ENCODE assay signal across 11 cellular contexts in the genomic region with DNA sequence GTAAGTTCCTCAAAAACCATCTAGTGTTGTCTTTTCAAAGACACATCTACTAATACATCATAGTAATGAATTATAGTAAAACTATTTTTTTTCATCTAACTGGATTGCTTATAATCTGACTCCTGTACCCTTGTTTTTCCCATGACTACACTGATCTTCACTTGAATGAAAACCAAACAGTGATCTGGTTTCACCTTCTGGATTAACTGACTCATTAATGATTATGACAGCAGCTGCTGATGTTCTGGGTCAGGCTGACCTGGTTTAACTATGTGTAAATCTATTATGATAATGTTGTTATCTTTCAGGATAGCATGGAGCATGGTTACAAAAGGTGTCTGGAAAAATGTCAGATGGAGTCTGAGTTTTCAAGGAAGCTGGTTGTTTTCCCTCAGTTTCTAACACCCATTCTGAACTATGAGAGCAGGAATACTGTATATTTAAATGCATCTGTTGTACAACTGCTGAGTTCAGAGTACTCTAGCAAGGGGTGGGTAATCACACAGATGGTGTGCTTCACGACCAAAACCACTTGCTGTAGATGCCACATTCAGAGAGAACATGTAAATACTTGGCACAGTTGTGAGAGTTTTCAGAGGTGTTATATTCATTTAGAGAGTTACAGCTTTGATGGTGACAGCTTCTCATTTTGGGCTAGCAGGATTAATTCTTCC.
DNase-seq lines count a peak whose midpoint lies in the region; ATAC-seq, FAIRE-seq and TF ChIP-seq lines count a peak whose summit lies in the region.
"Had no signal": no experiment of that assay in that cellular context is flagged by ENCODE, and none has a peak within 500 bp of the region (broad histone marks: within the 10 kb centered on the region; RNA-seq: fewer than 3 reads in every experiment).

No MANE protein-coding gene starts in this region.

- POLR2A ChIA-PET in HepG2 (lab: Yijun Ruan, JAX), result no interaction called here

- H3K4me1 ChIP-seq in liver (ENCODE audit: control insufficient read depth in 4 of 4, insufficient read depth in 4 of 4, low read length in 3 of 4), result peaks cover 2 to 10% (median 6%) of the 10 kb centered on the region in 4 donors
- no peaks in the 10 kb centered on the region for H3K4me1 ChIP-seq in HepG2 (ENCODE audit: insufficient read depth, low read length)
- no peaks in the 10 kb centered on the region for H3K4me1 ChIP-seq in spleen
- H3K4me1 ChIP-seq: BLaER1, pancreas had no signal

- H3K27me3 ChIP-seq in liver (ENCODE audit: control insufficient read depth in 4 of 4, insufficient read depth in 4 of 4, low read length in 3 of 4) (no peaks in the 10 kb centered on the region), HepG2 (ENCODE audit: control insufficient read depth in 1 of 2, insufficient read depth in 2 of 2, low read length in 2 of 2) (no peaks in the 10 kb centered on the region), spleen (replicated peaks in 1 of 7) (no peaks in the 10 kb centered on the region)
- H3K27me3 ChIP-seq: BLaER1, pancreas had no signal

- TF ChIP-seq CTCF in liver (IDR thresholded peaks at IDR 0.05; ENCODE audit: low read depth, low read length, missing input control), result no peak
- TF ChIP-seq CTCF in HepG2 (CRISPR knock-in tag; IDR thresholded peaks at IDR 0.05), result no peak
- no peak for TF ChIP-seq CTCF in GM10266 (IDR thresholded peaks at IDR 0.05; ENCODE audit: control insufficient read depth, insufficient read depth, low read depth, missing control alignments)
- TF ChIP-seq CTCF in spleen (IDR thresholded peaks at IDR 0.05 in 8 of 11, conservative IDR thresholded peaks at IDR 0.05 in 3 of 11), result no peak

- no peak overlapping the region for H2AFZ ChIP-seq in HepG2 (ENCODE audit: low read length)

- H3K36me3 ChIP-seq in liver (ENCODE audit: control insufficient read depth in 4 of 4, insufficient read depth in 3 of 4, low read depth in 1 of 4, low read length in 3 of 4), result no peaks in the 10 kb centered on the region
- H3K36me3 ChIP-seq in HepG2 (replicated peaks in 1 of 2; ENCODE audit: control insufficient read depth in 1 of 2, insufficient read depth in 2 of 2, low read length in 2 of 2), result no peaks in the 10 kb centered on the region
- no peaks in the 10 kb centered on the region for H3K36me3 ChIP-seq in spleen
- H3K36me3 ChIP-seq: BLaER1, pancreas had no signal

- no peak for TF ChIP-seq RAD21 in liver (IDR thresholded peaks at IDR 0.05)
- no peak for TF ChIP-seq RAD21 in HepG2 (CRISPR knock-in tag; IDR thresholded peaks at IDR 0.05)

- H3K9me3 ChIP-seq in liver (ENCODE audit: control insufficient read depth in 4 of 4, low read length in 3 of 4), result no peaks in the 10 kb centered on the region
- no peaks in the 10 kb centered on the region for H3K9me3 ChIP-seq in HepG2 (ENCODE audit: low read length)
- H3K9me3 ChIP-seq in spleen, result peaks cover 0 to 9% (median 0%) of the 10 kb centered on the region in 8 donors
- H3K9me3 ChIP-seq: pancreas had no signal

- TF ChIP-seq EP300 in HepG2 (IDR thresholded peaks at IDR 0.05; ENCODE audit: low read depth in 2 of 2, low read length in 2 of 2) (no peak), HepG2 (CRISPR knock-in tag; IDR thresholded peaks at IDR 0.05; ENCODE audit: borderline replicate concordance) (no peak)

- no peak for TF ChIP-seq POLR2A in HepG2 (IDR thresholded peaks at IDR 0.05; ENCODE audit: insufficient read depth in 1 of 2, low read depth in 2 of 2, low read length in 2 of 2)
- TF ChIP-seq POLR2A in H54 (IDR thresholded peaks at IDR 0.05; ENCODE audit: low read depth, low read length), result no peak
- no peak for TF ChIP-seq POLR2A in spleen (IDR thresholded peaks at IDR 0.05)

- H3K4me2 ChIP-seq in HepG2 (ENCODE audit: low read depth, low read length), result no peak overlapping the region
- H3K4me2 ChIP-seq: BLaER1 had no signal

- in situ Hi-C loops in HepG2 (cut with HindIII; ENCODE audit: extremely low pct_ligation_motif_present, low pct_unique_long_range_greater_than_20kb), result no loop called here

- H3K79me2 ChIP-seq in HepG2 (ENCODE audit: insufficient read depth, low read length), result no peaks in the 10 kb centered on the region

- no TSS peak for BruUV-seq in HepG2 (replicated peaks; lab: Mats Ljungman, UMichigan)

- WGBS in liver, result 30% methylated on average over 1 of the region's 1 CpG
- no CpG with 5 or more reads among the region's 1 CpG for WGBS in HepG2 (ENCODE audit: low lambda C conversion rate)
- 21 to 45% (median 28%) methylated on average over 1 of the region's 1 CpG for WGBS in spleen, 5 donors

- FAIRE-seq in HepG2 (lab: Jason Lieb, UNC) (no peak), H54 (lab: Jason Lieb, UNC) (no peak)
- FAIRE-seq: pancreas had no signal

- CTCF ChIA-PET in HepG2 (lab: Yijun Ruan, JAX; ENCODE audit: low intra/inter-chr PET ratio, low total read pairs), result no interaction called here

- H3K4me3 ChIP-seq in liver (ENCODE audit: low read depth in 1 of 3, low read length in 3 of 3) (no peak overlapping the region), HepG2 (replicated peaks in 1 of 3; ENCODE audit: insufficient read depth in 1 of 3, low read depth in 2 of 3, low read length in 3 of 3) (no peak overlapping the region), spleen (no peak overlapping the region)
- H3K4me3 ChIP-seq: BLaER1, pancreas had no signal

- no peak for DNase-seq in HepG2 (ENCODE audit: low spot score)
- DNase-seq in astrocyte of the hippocampus (ENCODE audit: low read depth, low spot score), result peak; percentile 37
- DNase-seq in H54 (ENCODE audit: insufficient read length, low spot score), result no peak
- no peak for DNase-seq in GM10266 (ENCODE audit: extremely low spot score)
- no peak for DNase-seq in spleen
- DNase-seq in D341Med (ENCODE audit: low spot score), result no peak
- DNase-seq: pancreas, RPMI8226 had no signal

- H4K20me1 ChIP-seq in HepG2 (ENCODE audit: insufficient read depth, low read length), result no peaks in the 10 kb centered on the region
- H4K20me1 ChIP-seq: BLaER1 had no signal

- no peak overlapping the region for H3K9ac ChIP-seq in liver (ENCODE audit: low read depth in 1 of 2, low read length in 2 of 2)
- no peak overlapping the region for H3K9ac ChIP-seq in HepG2 (ENCODE audit: insufficient read depth, low read depth, low read length)
- H3K9ac ChIP-seq: BLaER1 had no signal

- H3K27ac ChIP-seq in liver (ENCODE audit: low read depth in 1 of 2, low read length in 2 of 2) (peak overlapping the region; percentile 16 to 56), HepG2 (ENCODE audit: extremely low read length, insufficient read depth, low read length) (no peak overlapping the region), spleen (no peak overlapping the region)
- H3K27ac ChIP-seq: BLaER1, pancreas had no signal

- ATAC-seq in HepG2 (no peak), HG03280 (IDR thresholded peaks at IDR 0.05; ENCODE audit: unreplicated experiment) (peak; percentile 65)

- intact Hi-C loops in HepG2 (cut with micrococcal nuclease; ENCODE audit: unreplicated experiment), result no loop called here
- intact Hi-C loops in spleen (cut with DNase I; ENCODE audit: low total_unique reads), result no loop called here

TF ChIP-seq in liver, 16 proteins besides CTCF, POLR2A, EP300 and RAD21:
- TF ChIP-seq FOXA1 (IDR thresholded peaks at IDR 0.05) (no peak), RXRA (IDR thresholded peaks at IDR 0.05) (peak in 1 of 2 donors; percentile 6), JUND (IDR thresholded peaks at IDR 0.05) (peak in 1 of 2 donors; percentile 20)

TF ChIP-seq in HepG2, 621 proteins besides CTCF, POLR2A, EP300 and RAD21:
- TF ChIP-seq CEBPG (CRISPR knock-in tag; IDR thresholded peaks at IDR 0.05), result no peak
- no peak for TF ChIP-seq SP5 (CRISPR knock-in tag; IDR thresholded peaks at IDR 0.05; ENCODE audit: borderline replicate concordance, low read depth)
- TF ChIP-seq, protein P1, sequence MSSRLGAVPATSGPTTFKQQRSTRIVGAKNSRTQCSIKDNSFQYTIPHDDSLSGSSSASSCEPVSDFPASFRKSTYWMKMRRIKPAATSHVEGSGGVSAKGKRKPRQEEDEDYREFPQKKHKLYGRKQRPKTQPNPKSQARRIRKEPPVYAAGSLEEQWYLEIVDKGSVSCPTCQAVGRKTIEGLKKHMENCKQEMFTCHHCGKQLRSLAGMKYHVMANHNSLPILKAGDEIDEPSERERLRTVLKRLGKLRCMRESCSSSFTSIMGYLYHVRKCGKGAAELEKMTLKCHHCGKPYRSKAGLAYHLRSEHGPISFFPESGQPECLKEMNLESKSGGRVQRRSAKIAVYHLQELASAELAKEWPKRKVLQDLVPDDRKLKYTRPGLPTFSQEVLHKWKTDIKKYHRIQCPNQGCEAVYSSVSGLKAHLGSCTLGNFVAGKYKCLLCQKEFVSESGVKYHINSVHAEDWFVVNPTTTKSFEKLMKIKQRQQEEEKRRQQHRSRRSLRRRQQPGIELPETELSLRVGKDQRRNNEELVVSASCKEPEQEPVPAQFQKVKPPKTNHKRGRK (CRISPR knock-in tag; IDR thresholded peaks at IDR 0.05), result no peak
- TF ChIP-seq SIN3B (IDR thresholded peaks at IDR 0.05; ENCODE audit: low read length), result no peak
- no peak for TF ChIP-seq JARID2 (CRISPR knock-in tag; IDR thresholded peaks at IDR 0.05; ENCODE audit: insufficient replicate concordance)
- TF ChIP-seq, protein P2, sequence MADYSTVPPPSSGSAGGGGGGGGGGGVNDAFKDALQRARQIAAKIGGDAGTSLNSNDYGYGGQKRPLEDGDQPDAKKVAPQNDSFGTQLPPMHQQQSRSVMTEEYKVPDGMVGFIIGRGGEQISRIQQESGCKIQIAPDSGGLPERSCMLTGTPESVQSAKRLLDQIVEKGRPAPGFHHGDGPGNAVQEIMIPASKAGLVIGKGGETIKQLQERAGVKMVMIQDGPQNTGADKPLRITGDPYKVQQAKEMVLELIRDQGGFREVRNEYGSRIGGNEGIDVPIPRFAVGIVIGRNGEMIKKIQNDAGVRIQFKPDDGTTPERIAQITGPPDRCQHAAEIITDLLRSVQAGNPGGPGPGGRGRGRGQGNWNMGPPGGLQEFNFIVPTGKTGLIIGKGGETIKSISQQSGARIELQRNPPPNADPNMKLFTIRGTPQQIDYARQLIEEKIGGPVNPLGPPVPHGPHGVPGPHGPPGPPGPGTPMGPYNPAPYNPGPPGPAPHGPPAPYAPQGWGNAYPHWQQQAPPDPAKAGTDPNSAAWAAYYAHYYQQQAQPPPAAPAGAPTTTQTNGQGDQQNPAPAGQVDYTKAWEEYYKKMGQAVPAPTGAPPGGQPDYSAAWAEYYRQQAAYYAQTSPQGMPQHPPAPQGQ (CRISPR knock-in tag; IDR thresholded peaks at IDR 0.05; ENCODE audit: borderline replicate concordance), result no peak
- no peak for TF ChIP-seq KAT7 (CRISPR knock-in tag; IDR thresholded peaks at IDR 0.05; ENCODE audit: borderline replicate concordance)
- TF ChIP-seq MED8 (CRISPR knock-in tag; IDR thresholded peaks at IDR 0.05; ENCODE audit: insufficient replicate concordance), result no peak
TF ChIP-seq in HepG2: peak in this region for 0.

Comparison
In these comparisons a context has a peak if more than half of its experiments do, and no peak if none do; other contexts are left out.
1. H3K27ac ChIP-seq: peak in liver (2 of 2); none in HepG2 (single experiment) and spleen (0 of 8).